15 cellular contexts compared by ENCODE assay signal in the genomic region with DNA sequence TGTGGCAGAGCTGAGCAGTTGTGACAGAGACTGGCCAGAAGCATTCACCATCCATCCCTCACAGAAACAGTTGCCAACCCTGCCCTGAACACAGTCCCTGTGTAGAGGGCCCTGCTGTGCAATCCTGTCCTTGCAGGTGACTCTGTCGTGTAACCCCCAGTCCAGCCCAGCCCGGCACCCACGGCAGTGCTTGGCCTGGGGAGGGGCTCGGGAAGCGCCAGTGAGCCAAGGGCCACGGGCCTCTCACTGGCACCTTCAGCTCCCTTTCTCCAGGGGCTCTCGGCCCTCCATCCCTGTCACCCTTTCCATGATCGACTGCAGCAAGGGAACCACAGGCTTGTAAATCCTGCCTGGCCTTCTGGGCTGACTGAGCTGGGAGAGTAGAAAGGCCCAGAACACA. TPM values are rescaled to one million over a fixed set of nuclear protein-coding genes. Genes with fewer than 3 reads are reported as not detected.
DNase-seq lines count a peak whose midpoint lies in the region; ATAC-seq and TF ChIP-seq lines count a peak whose summit lies in the region.
"Had no signal": no experiment of that assay in that cellular context is flagged by ENCODE, and none has a peak within 500 bp of the region (broad histone marks: within the 10 kb centered on the region; RNA-seq: fewer than 3 reads in every experiment).

No MANE protein-coding gene starts in this region.

- H3K9ac ChIP-seq in mucosa of stomach (ENCODE audit: low read length), result peak overlapping the region; percentile 12

- intact Hi-C loops in left cardiac atrium (cut with DNase I), result no loop called here

- no peak overlapping the region for H3K4me3 Mint-ChIP-seq in chondrocyte (ENCODE audit: unreplicated experiment)
- H3K4me3 Mint-ChIP-seq: CD8-positive, alpha-beta memory T cell had no signal

- no peak overlapping the region for H3K4me3 ChIP-seq in right atrium auricular region
- no peak overlapping the region for H3K4me3 ChIP-seq in mucosa of stomach (ENCODE audit: low read length)
- H3K4me3 ChIP-seq: HAP-1 had no signal

- no peak overlapping the region for H3K27ac Mint-ChIP-seq in chondrocyte (ENCODE audit: unreplicated experiment)

- no peaks in the 10 kb centered on the region for H3K9me3 Mint-ChIP-seq in chondrocyte (ENCODE audit: low read depth)
- H3K9me3 Mint-ChIP-seq: CD8-positive, alpha-beta memory T cell had no signal

- peaks cover 51% of the 10 kb centered on the region for H3K36me3 Mint-ChIP-seq in chondrocyte (ENCODE audit: low read depth)

- TF ChIP-seq CTCF in right atrium auricular region (IDR thresholded peaks at IDR 0.05) (no peak), chondrocyte (IDR thresholded peaks at IDR 0.05) (no peak)

- H3K27ac ChIP-seq in right atrium auricular region (no peak overlapping the region), substantia nigra (ENCODE audit: low read depth, low read length, poor library complexity, severe bottlenecking) (peak overlapping the region; percentile 50)
- H3K27ac ChIP-seq: 22Rv1 had no signal

- H3K4me1 ChIP-seq in right atrium auricular region, result peaks cover 0 to 2% of the 10 kb centered on the region in 2 donors
- peaks cover 82% of the 10 kb centered on the region for H3K4me1 ChIP-seq in mucosa of stomach (ENCODE audit: control insufficient read depth, insufficient read depth, low read length)
- H3K4me1 ChIP-seq: Caco-2, HAP-1 had no signal

- H3K9me3 ChIP-seq in right atrium auricular region (no peaks in the 10 kb centered on the region), mucosa of stomach (ENCODE audit: control insufficient read depth, low read length) (no peaks in the 10 kb centered on the region)
- H3K9me3 ChIP-seq: Caco-2, HAP-1 had no signal

- H3K27me3 Mint-ChIP-seq in chondrocyte (ENCODE audit: low read depth), result no peaks in the 10 kb centered on the region
- H3K27me3 Mint-ChIP-seq: CD8-positive, alpha-beta memory T cell had no signal

- H3K27me3 ChIP-seq in right atrium auricular region (no peaks in the 10 kb centered on the region), mucosa of stomach (ENCODE audit: control insufficient read depth, insufficient read depth, low read length) (no peaks in the 10 kb centered on the region)

- no peak for ATAC-seq in left cardiac atrium

- H3K36me3 ChIP-seq in right atrium auricular region (peaks cover 96% of the 10 kb centered on the region), mucosa of stomach (ENCODE audit: control insufficient read depth, insufficient read depth, low read length) (peaks cover 60% of the 10 kb centered on the region)

- H3K4me1 Mint-ChIP-seq in chondrocyte (ENCODE audit: low read depth), result peaks cover 7% of the 10 kb centered on the region
- H3K4me1 Mint-ChIP-seq: CD8-positive, alpha-beta memory T cell had no signal

- DNase-seq in left cardiac atrium, result peak; percentile 14
- DNase-seq in right atrium auricular region (ENCODE audit: low spot score), result no peak
- peak; percentile 62 for DNase-seq in chondrocyte (ENCODE audit: low spot score)
- no peak for DNase-seq in substantia nigra (lab: John Stamatoyannopoulos, UW)
- no peak for DNase-seq in hypothalamus (lab: John Stamatoyannopoulos, UW)
- DNase-seq in RKO (ENCODE audit: low spot score), result no peak
- no peak for DNase-seq in NCI-H345 (lab: John Stamatoyannopoulos, UW)
- DNase-seq: Caco-2; CD8-positive, alpha-beta memory T cell; DND-41; GDM1; GOT3 had no signal

RNA-seq across cellular contexts. Expression of gene RRBP1, which starts 53.0 kb away (rescaled TPM):
- 100 to 1,000 TPM in 1 of 2 donors, 10 to 100 TPM in 1; 68.6 to 127 TPM for total RNA-seq in left cardiac atrium
- 10 to 100 TPM; 52.0 to 57.7 TPM for total RNA-seq in right atrium auricular region
- total RNA-seq in chondrocyte, result 459 to 621 TPM (median 460 TPM) in 3 replicates

RNA-seq across cellular contexts. Expression of gene DSTN, which starts 59.1 kb away (rescaled TPM):
- total RNA-seq in left cardiac atrium (100 to 1,000 TPM; 547 to 572 TPM), right atrium auricular region (100 to 1,000 TPM; 585 to 760 TPM), chondrocyte (878 to 1,290 TPM (median 1,265 TPM) in 3 replicates)

Comparison
In these comparisons a context has a peak if more than half of its experiments do, and no peak if none do; other contexts are left out.
1. DNase-seq: peak in left cardiac atrium (single experiment) and chondrocyte (single experiment); none in right atrium auricular region (single experiment), substantia nigra (0 of 49), hypothalamus (0 of 51), RKO (single experiment) and NCI-H345 (single experiment).